In genomic region chr4:16226816-16227461, GRCh38 we compare ENCODE assay signal across 8 cellular contexts. TPM values are rescaled to one million over a fixed set of nuclear protein-coding genes. Genes with fewer than 3 reads are reported as not detected.
DNase-seq lines count a peak whose midpoint lies in the region; ATAC-seq and TF ChIP-seq lines count a peak whose summit lies in the region.

No MANE protein-coding gene starts in this region.

- CTCF ChIA-PET in PC-3 (lab: Charles Lee): no interaction called here

- peaks cover 54% of the 10 kb centered on the region for H3K79me2 ChIP-seq in PC-3 (ENCODE audit: low read length)

- no peaks in the 10 kb centered on the region for H3K27me3 ChIP-seq in PC-3 (ENCODE audit: low read length)
- no peaks in the 10 kb centered on the region for H3K27me3 ChIP-seq in gastroesophageal sphincter
- no peaks in the 10 kb centered on the region for H3K27me3 ChIP-seq in neutrophil

- no peaks in the 10 kb centered on the region for H4K20me1 ChIP-seq in PC-3 (ENCODE audit: low read length)

- TF ChIP-seq POLR2A in gastroesophageal sphincter (IDR thresholded peaks at IDR 0.05): peak in 1 of 2 donors; percentile 16

- peaks cover 18% of the 10 kb centered on the region; the same call in 1 of the 2 replicates for H3K4me1 ChIP-seq in PC-3 (ENCODE audit: insufficient read depth, low read length)
- H3K4me1 ChIP-seq in gastroesophageal sphincter: peaks cover 14 to 67% (median 17%) of the 10 kb centered on the region in 3 donors
- H3K4me1 ChIP-seq in neutrophil (ENCODE audit: control insufficient read depth in 1 of 2, insufficient read depth in 1 of 2, low read depth in 1 of 2, low read length in 1 of 2): peaks cover 57 to 58% of the 10 kb centered on the region in 2 experiments
- H3K4me1 ChIP-seq in urinary bladder (ENCODE audit: insufficient read depth): peaks cover 2% of the 10 kb centered on the region

- H3K4me3 ChIP-seq in PC-3 (ENCODE audit: low read length) (peak overlapping the region; percentile 92), gastroesophageal sphincter (peak overlapping the region; percentile 63 to 82), neutrophil (ENCODE audit: low read depth in 1 of 2, low read length in 1 of 2) (peak overlapping the region; percentile 73 to 77), urinary bladder (ENCODE audit: low read depth, low read length) (peak overlapping the region; percentile 98)

- H3K9me3 ChIP-seq in PC-3 (ENCODE audit: low read length): no peaks in the 10 kb centered on the region
- no peaks in the 10 kb centered on the region for H3K9me3 ChIP-seq in gastroesophageal sphincter
- H3K9me3 ChIP-seq in neutrophil: no peaks in the 10 kb centered on the region

- peak overlapping the region; percentile 87 for H2AFZ ChIP-seq in PC-3 (ENCODE audit: low read length)

- H3F3A ChIP-seq in PC-3 (ENCODE audit: low read length, unreplicated experiment): no peaks in the 10 kb centered on the region

- H3K27ac ChIP-seq in 22Rv1: peak overlapping the region; percentile 92
- peak overlapping the region; percentile 34 for H3K27ac ChIP-seq in PC-3 (ENCODE audit: low read length)
- H3K27ac ChIP-seq in gastroesophageal sphincter: peak overlapping the region; percentile 87 to 99 (median 99)
- peak overlapping the region; percentile 95 for H3K27ac ChIP-seq in neutrophil
- H3K27ac ChIP-seq in urinary bladder (ENCODE audit: low read depth): peak overlapping the region; percentile 97

- POLR2A ChIA-PET in PC-3 (lab: Charles Lee; ENCODE audit: unreplicated experiment): no interaction called here

- peak overlapping the region; percentile 80 for H3K9ac ChIP-seq in PC-3 (ENCODE audit: low read length)

- DNase-seq in PC-3: peak; percentile 25
- DNase-seq in activated gamma-delta T cell treated with anti-CD3 and anti-CD28 coated beads, Interleukin-2, amount 50 U/mL, for 16 hours (ENCODE audit: low read depth): peak; percentile 4

- H3K36me3 ChIP-seq in PC-3 (ENCODE audit: low read depth, low read length): no peaks in the 10 kb centered on the region
- no peaks in the 10 kb centered on the region for H3K36me3 ChIP-seq in gastroesophageal sphincter
- H3K36me3 ChIP-seq in neutrophil: no peaks in the 10 kb centered on the region
- no peaks in the 10 kb centered on the region for H3K36me3 ChIP-seq in urinary bladder (ENCODE audit: insufficient read depth)

- TF ChIP-seq EP300 in gastroesophageal sphincter (IDR thresholded peaks at IDR 0.05): no peak

- TF ChIP-seq CTCF in 22Rv1 (IDR thresholded peaks at IDR 0.05) (no peak), PC-3 (conservative IDR thresholded peaks at IDR 0.05; ENCODE audit: low read depth, low read length) (no peak), gastroesophageal sphincter (IDR thresholded peaks at IDR 0.05) (no peak), neutrophil (IDR thresholded peaks at IDR 0.05) (no peak)

- intact Hi-C loops in PC-3 (cut with micrococcal nuclease): loop anchor here (5.0 kb wide), 1 partner anchor 35 kb away; no protein-coding TSS in a partner anchor

- ATAC-seq in GM18519 (IDR thresholded peaks at IDR 0.05; ENCODE audit: low FRiP score, unreplicated experiment) (peak; percentile 20), HG03045 (IDR thresholded peaks at IDR 0.05; ENCODE audit: unreplicated experiment) (peak; percentile 47), PC-3 (peak; percentile 60), gastroesophageal sphincter (peak; percentile 50)

- WGBS in gastroesophageal sphincter (ENCODE audit: low coverage in 1 of 2), 2 donors: no CpG with 5 or more reads among the region's 57 CpGs
- under 1% methylated on average over 57 of the region's 57 CpGs for WGBS in urinary bladder

- no TSS peak for BruUV-seq in PC-3 (replicated peaks; lab: Mats Ljungman, UMichigan)

- H3K4me2 ChIP-seq in PC-3 (ENCODE audit: low read length): peak overlapping the region; percentile 91

- no peaks in the 10 kb centered on the region for H3K9me2 ChIP-seq in PC-3 (replicated peaks; ENCODE audit: low read length)

RNA-seq across cellular contexts. Expression of gene TAPT1, which starts 0.7 kb away (rescaled TPM):
- total RNA-seq in PC-3 (2014; rRNA removed) (6.0 and 8.7 TPM in 2 replicates), gastroesophageal sphincter (10 to 100 TPM; 29.9 to 40.4 (median 35.9) TPM), urinary bladder (71.1 TPM)
- 22.5 TPM for polyA plus RNA-seq in urinary bladder

Comparison
In these comparisons a context has a peak if more than half of its experiments do, and no peak if none do; other contexts are left out.
1. Peak in every context shown above with its lines: DNase-seq, ATAC-seq, H3K4me3 ChIP-seq and H3K27ac ChIP-seq.
2. H3K27ac ChIP-seq: peak in every context shown above with its lines; median percentile 99 in gastroesophageal sphincter; 97 in urinary bladder; 95 in neutrophil; 92 in 22Rv1; 34 in PC-3.